In genomic region chr10:47107226-47107625, GRCh38 we compare ENCODE assay signal across 13 cellular contexts.
DNase-seq lines count a peak whose midpoint lies in the region; ATAC-seq and TF ChIP-seq lines count a peak whose summit lies in the region.
"Had no signal": no experiment of that assay in that cellular context is flagged by ENCODE, and none has a peak within 500 bp of the region (broad histone marks: within the 10 kb centered on the region; RNA-seq: fewer than 3 reads in every experiment).

No MANE protein-coding gene starts in this region.

- H3K23ac ChIP-seq in IMR-90 (ENCODE audit: low read depth, low read length): no peak overlapping the region

- H2BK15ac ChIP-seq in IMR-90 (ENCODE audit: low read depth, low read length): peak overlapping the region; percentile 68; the same call in 2 of the 3 replicates

- DNase-seq in IMR-90 (no peak), esophagus muscularis mucosa (ENCODE audit: extremely low spot score) (peak; percentile 84), vagina (ENCODE audit: extremely low spot score in 2 of 2) (peak; percentile 79 to 83), NCI-H446 (lab: John Stamatoyannopoulos, UW) (no peak), GM13976 (ENCODE audit: low spot score) (no peak)
- DNase-seq: BE2C; Caco-2; CD8-positive, alpha-beta memory T cell; GF-D8; HCEC 1CT; HFFc6 had no signal

- H3K9me3 ChIP-seq in BLaER1 (peaks cover 7% of the 10 kb centered on the region), IMR-90 (ENCODE audit: control insufficient read depth, insufficient read depth, low read length) (peaks cover 7% of the 10 kb centered on the region; the same call in 1 of the 2 replicates), esophagus muscularis mucosa (peaks cover 0 to 6% (median 0%) of the 10 kb centered on the region in 4 donors), vagina (no peaks in the 10 kb centered on the region)
- H3K9me3 ChIP-seq: BE2C, Caco-2 had no signal

- POLR2A ChIA-PET in IMR-90 (lab: Charles Lee; ENCODE audit: unreplicated experiment): no interaction called here

- H3K9me1 ChIP-seq in IMR-90 (ENCODE audit: insufficient read depth, low read length): peaks cover 14% of the 10 kb centered on the region; the same call in 1 of the 2 replicates

- H3K4ac ChIP-seq in IMR-90 (ENCODE audit: low read depth, low read length): 0 out of 2 replicates have a peak overlapping the region, but pooled peaks have one; percentile 7

- H3K9ac ChIP-seq in BLaER1: no peak overlapping the region
- H3K9ac ChIP-seq in IMR-90 (ENCODE audit: low read depth, low read length): no peak overlapping the region

- H4K91ac ChIP-seq in IMR-90 (ENCODE audit: insufficient read depth, low read depth, low read length): peak overlapping the region; percentile 67; the same call in 1 of the 2 replicates

- H2AK9ac ChIP-seq in IMR-90 (replicated peaks; ENCODE audit: low read depth, low read length, poor library complexity): no peak overlapping the region

- ATAC-seq in IMR-90 (ENCODE audit: low read depth): no peak
- ATAC-seq in HG03378 (IDR thresholded peaks at IDR 0.05; ENCODE audit: unreplicated experiment): no peak

- BruUV-seq in IMR-90 (replicated peaks; lab: Mats Ljungman, UMichigan): no TSS peak

- no peak for TF ChIP-seq CTCF in IMR-90 (conservative IDR thresholded peaks at IDR 0.05; ENCODE audit: low read depth, low read length)
- no peak for TF ChIP-seq CTCF in esophagus muscularis mucosa (IDR thresholded peaks at IDR 0.05)
- no peak for TF ChIP-seq CTCF in vagina (IDR thresholded peaks at IDR 0.05)
- TF ChIP-seq CTCF in GM13976 (IDR thresholded peaks at IDR 0.05; ENCODE audit: borderline replicate concordance, control extremely low read depth, extremely low read depth, insufficient read depth, missing control alignments): no peak

- WGBS in IMR-90 (ENCODE audit: extremely low coverage in 2 of 2, insufficient read length in 1 of 2), 2 experiments: 93% methylated on average over 3 of the region's 4 CpGs; no CpG with 5 or more reads in 1 of the 2 experiments
- WGBS in esophagus muscularis mucosa: 100% methylated on average over 1 of the region's 4 CpGs

- no peak overlapping the region; the same call in 1 of the 2 replicates for H3K14ac ChIP-seq in IMR-90 (replicated peaks; ENCODE audit: low read depth, low read length)

- no peak for TF ChIP-seq RAD21 in IMR-90 (IDR thresholded peaks at IDR 0.05; ENCODE audit: low read length)

- no peak overlapping the region for H2BK5ac ChIP-seq in IMR-90 (ENCODE audit: low read depth, low read length, poor library complexity, severe bottlenecking)

- no peak overlapping the region for H3K4me3 ChIP-seq in BLaER1
- H3K4me3 ChIP-seq in IMR-90 (ENCODE audit: insufficient read depth, low read depth, low read length): no peak overlapping the region
- H3K4me3 ChIP-seq in esophagus muscularis mucosa: no peak overlapping the region
- H3K4me3 ChIP-seq in vagina: no peak overlapping the region

- H4K8ac ChIP-seq in IMR-90 (ENCODE audit: low read depth in 2 of 2, low read length in 2 of 2): 0 out of 4 replicates have a peak overlapping the region, but pooled peaks of 1 of the 2 experiments have one; percentile 34

- peak overlapping the region; percentile 17; the same call in 1 of the 2 replicates for H4K5ac ChIP-seq in IMR-90 (ENCODE audit: low read depth, low read length)

- no peak overlapping the region for H3K56ac ChIP-seq in IMR-90 (ENCODE audit: extremely low read depth, insufficient read depth, low read length)

- H3K4me2 ChIP-seq in BLaER1: peak overlapping the region; percentile 67
- no peak overlapping the region for H3K4me2 ChIP-seq in IMR-90 (ENCODE audit: low read depth, low read length)

- intact Hi-C loops in IMR-90 (cut with micrococcal nuclease): loop anchor here (5.0 kb wide), 1 partner anchor 55 kb away; no protein-coding TSS in a partner anchor
- intact Hi-C loops in esophagus muscularis mucosa (cut with DNase I): no loop called here
- intact Hi-C loops in vagina (cut with DNase I): no loop called here

- H4K20me1 ChIP-seq in BLaER1 (no peaks in the 10 kb centered on the region), IMR-90 (ENCODE audit: insufficient read depth, low read length) (no peaks in the 10 kb centered on the region)

- in situ Hi-C loops in IMR-90 (cut with MboI; ENCODE audit: low sequenced_read_pairs): no loop called here
- in situ Hi-C loops in GM13976 (cut with MboI; ENCODE audit: low sequenced_read_pairs, unreplicated experiment): no loop called here

- H2AK5ac ChIP-seq in IMR-90 (ENCODE audit: low read depth, low read length): no peak overlapping the region

- H2AFZ ChIP-seq in IMR-90 (replicated peaks; ENCODE audit: low read length, poor library complexity): peak overlapping the region; percentile 0

- TF ChIP-seq POLR2A in IMR-90 (IDR thresholded peaks at IDR 0.05; ENCODE audit: low read depth, low read length) (no peak), esophagus muscularis mucosa (IDR thresholded peaks at IDR 0.05; ENCODE audit: low read depth) (no peak), vagina (IDR thresholded peaks at IDR 0.05) (no peak)

- no peaks in the 10 kb centered on the region for H3K27me3 ChIP-seq in BLaER1
- peaks cover 2% of the 10 kb centered on the region for H3K27me3 ChIP-seq in IMR-90 (ENCODE audit: control insufficient read depth, insufficient read depth, low read length)
- H3K27me3 ChIP-seq in esophagus muscularis mucosa: no peaks in the 10 kb centered on the region
- H3K27me3 ChIP-seq in vagina: no peaks in the 10 kb centered on the region
- H3K27me3 ChIP-seq: BE2C had no signal

- dilution Hi-C loops in IMR-90 (cut with HindIII; ENCODE audit: low sequenced_read_pairs, unreplicated experiment): no loop called here

- H3K27ac ChIP-seq in BLaER1 (no peak overlapping the region), IMR-90 (ENCODE audit: insufficient read depth, low read length) (no peak overlapping the region), esophagus muscularis mucosa (replicated peaks in 1 of 4) (no peak overlapping the region), vagina (no peak overlapping the region)

- CTCF ChIA-PET in IMR-90 (lab: Yijun Ruan, JAX): no interaction called here

- no peak overlapping the region for H2BK20ac ChIP-seq in IMR-90 (ENCODE audit: low read depth, low read length)

- TF ChIP-seq EP300 in esophagus muscularis mucosa (IDR thresholded peaks at IDR 0.05): no peak

- H3K4me1 ChIP-seq in BLaER1: peaks cover 54% of the 10 kb centered on the region
- peaks cover 20% of the 10 kb centered on the region for H3K4me1 ChIP-seq in IMR-90 (ENCODE audit: control insufficient read depth, insufficient read depth, low read length)
- H3K4me1 ChIP-seq in esophagus muscularis mucosa: no peaks in the 10 kb centered on the region
- H3K4me1 ChIP-seq in vagina: no peaks in the 10 kb centered on the region
- H3K4me1 ChIP-seq: BE2C, Caco-2 had no signal

- peak overlapping the region; percentile 39 for H3K18ac ChIP-seq in IMR-90 (ENCODE audit: low read depth, low read length)

- H3K36me3 ChIP-seq in BLaER1 (no peaks in the 10 kb centered on the region), IMR-90 (ENCODE audit: control insufficient read depth, insufficient read depth, low read length) (no peaks in the 10 kb centered on the region), esophagus muscularis mucosa (no peaks in the 10 kb centered on the region), vagina (no peaks in the 10 kb centered on the region)
- H3K36me3 ChIP-seq: BE2C had no signal

- no peak overlapping the region for H2BK120ac ChIP-seq in IMR-90 (ENCODE audit: low read depth, low read length)

- no peaks in the 10 kb centered on the region for H3K79me1 ChIP-seq in IMR-90 (ENCODE audit: low read depth in 1 of 2, low read length in 2 of 2)

TF ChIP-seq in IMR-90, 13 proteins besides CTCF, POLR2A, EP300 and RAD21:
- TF ChIP-seq MXI1 (IDR thresholded peaks at IDR 0.05; ENCODE audit: borderline replicate concordance, low read depth, low read length) (no peak), ELK1 (IDR thresholded peaks at IDR 0.05; ENCODE audit: borderline replicate concordance, low read depth, low read length) (no peak), SMC3 (IDR thresholded peaks at IDR 0.05; ENCODE audit: low read depth, low read length) (no peak), MAZ (IDR thresholded peaks at IDR 0.05; ENCODE audit: borderline replicate concordance, low read depth, low read length) (no peak)

Comparison
In these comparisons a context has a peak if more than half of its experiments do, and no peak if none do; other contexts are left out.
1. DNase-seq: peak in esophagus muscularis mucosa (single experiment) and vagina (2 of 2); none in IMR-90 (single experiment), NCI-H446 (0 of 2) and GM13976 (single experiment).